ENCODE assay signal across 10 cellular contexts in the genomic region with DNA sequence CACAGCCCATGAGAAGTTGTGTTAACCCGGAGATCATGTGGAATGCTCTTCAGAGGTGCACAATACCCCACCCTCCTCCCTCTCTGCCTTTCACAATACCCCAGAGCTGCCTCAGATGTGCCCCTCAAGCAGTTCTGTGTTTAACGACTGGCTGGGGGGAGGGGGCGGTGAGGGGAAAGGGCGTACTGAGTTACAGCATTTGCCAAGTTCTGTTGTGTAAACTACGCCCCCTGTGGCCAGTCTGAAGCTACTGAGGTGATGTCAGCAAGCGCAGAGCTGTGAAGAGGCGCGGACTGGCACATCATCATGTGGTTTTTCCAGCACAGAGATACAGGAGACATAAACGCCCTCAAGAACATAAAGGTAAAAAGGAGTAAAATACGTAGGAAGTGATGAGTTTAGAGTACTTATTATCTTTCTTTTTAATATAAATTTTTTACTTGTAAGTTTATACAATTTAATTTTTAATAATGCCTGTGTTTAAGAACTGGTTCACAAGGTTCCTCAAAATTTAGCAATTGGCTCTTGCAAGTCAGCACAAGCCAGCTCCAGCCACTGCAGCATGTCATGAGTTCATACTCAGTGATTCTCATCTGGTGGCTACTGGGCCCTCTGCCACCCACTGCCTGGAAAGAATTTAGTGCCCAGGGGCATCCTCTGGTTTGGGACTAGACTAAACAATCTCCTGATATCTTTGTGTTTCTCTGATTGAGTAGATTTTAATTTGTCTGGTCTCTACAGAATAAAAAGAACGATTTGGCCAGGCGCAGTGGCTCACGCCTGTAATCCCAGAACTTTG. TPM values are rescaled to one million over a fixed set of nuclear protein-coding genes. Genes with fewer than 3 reads are reported as not detected.
DNase-seq lines count a peak whose midpoint lies in the region; ATAC-seq and TF ChIP-seq lines count a peak whose summit lies in the region.
"Had no signal": no experiment of that assay in that cellular context is flagged by ENCODE, and none has a peak within 500 bp of the region (broad histone marks: within the 10 kb centered on the region; RNA-seq: fewer than 3 reads in every experiment).

No MANE protein-coding gene starts in this region.

- H3K27ac ChIP-seq in brain microvascular endothelial cell, result no peak overlapping the region
- H3K27ac ChIP-seq: pancreas had no signal

- ATAC-seq in GM19467 (IDR thresholded peaks at IDR 0.05; ENCODE audit: unreplicated experiment), result no peak
- no peak for ATAC-seq in GM19023 (IDR thresholded peaks at IDR 0.05; ENCODE audit: unreplicated experiment)
- no peak for ATAC-seq in HG02885 (IDR thresholded peaks at IDR 0.05; ENCODE audit: poor library complexity, unreplicated experiment)

- no peaks in the 10 kb centered on the region for H3K36me3 ChIP-seq in brain microvascular endothelial cell (replicated peaks)
- H3K36me3 ChIP-seq: pancreas had no signal

- H3K27me3 ChIP-seq in brain microvascular endothelial cell (replicated peaks), result peaks cover 2% of the 10 kb centered on the region
- H3K27me3 ChIP-seq: pancreas had no signal

- in situ Hi-C loops in brain microvascular endothelial cell (cut with HindIII; ENCODE audit: low pct_ligation_motif_present, low sequenced_read_pairs), result no loop called here

- TF ChIP-seq CTCF in HFF-Myc (IDR thresholded peaks at IDR 0.05; ENCODE audit: low read depth, low read length, missing control alignments) (peak; percentile 38), brain microvascular endothelial cell (IDR thresholded peaks at IDR 0.05; ENCODE audit: low read depth, low read length, missing control alignments) (peak; percentile 61)

- DNase-seq in Daoy (ENCODE audit: low read depth) (peak; percentile 73), HFF-Myc (ENCODE audit: extremely low read depth, low read depth) (peak; percentile 9), brain microvascular endothelial cell (no peak), islet precursor cell (peak; percentile 81), NCI-H2107 (lab: John Stamatoyannopoulos, UW) (no peak)
- DNase-seq: pancreas had no signal

- H3K4me3 ChIP-seq in HFF-Myc (replicated peaks; ENCODE audit: low read depth, low read length) (no peak overlapping the region), brain microvascular endothelial cell (ENCODE audit: low read depth, low read length) (no peak overlapping the region)
- H3K4me3 ChIP-seq: pancreas had no signal

RNA-seq across cellular contexts. Expression of gene EPB42, which starts 1.7 kb away (rescaled TPM):
- not detected in 2 replicates for total RNA-seq in Daoy (2014; rRNA removed; shearing (Covaris generic))
- total RNA-seq: NCI-H460, pancreas had no signal

RNA-seq across cellular contexts. Expression of gene CCNDBP1, which starts 33.9 kb away (rescaled TPM):
- total RNA-seq in Daoy (2014; rRNA removed; shearing (Covaris generic)), result 38.5 and 59.3 TPM in 2 replicates

RNA-seq across cellular contexts. Expression of gene TGM5, which starts 47.6 kb away (rescaled TPM):
- 0.51 TPM in 1 of 2 replicates, not detected in the other for total RNA-seq in Daoy (2014; rRNA removed; shearing (Covaris generic))
- total RNA-seq: NCI-H460, pancreas had no signal

Comparison
In these comparisons a context has a peak if more than half of its experiments do, and no peak if none do; other contexts are left out.
1. DNase-seq: peak in Daoy (single experiment), HFF-Myc (single experiment) and islet precursor cell (single experiment); none in brain microvascular endothelial cell (single experiment) and NCI-H2107 (single experiment).